8 cellular contexts compared by ENCODE assay signal in genomic region chr18:48834421-48835011, GRCh38.
A peak's percentile ranks its signal among the peaks of the same experiment; 100 is the strongest.
DNase-seq lines count a peak whose midpoint lies in the region; ATAC-seq lines count a peak whose summit lies in the region.

No MANE protein-coding gene starts in this region.

- H3K4me3 ChIP-seq in skeletal muscle cell (ENCODE audit: low read depth, low read length), result no peak overlapping the region

- peak; percentile 63 for ATAC-seq in GM18868 (IDR thresholded peaks at IDR 0.05; ENCODE audit: unreplicated experiment)
- peak; percentile 44 for ATAC-seq in HG03064 (IDR thresholded peaks at IDR 0.05; ENCODE audit: low read depth, unreplicated experiment)

- peak; percentile 60 for DNase-seq in SIG-M5 (lab: John Stamatoyannopoulos, UW)
- peak; percentile 91 for DNase-seq in activated effector memory CD4-positive, alpha-beta T cell treated with anti-CD3 and anti-CD28 coated beads, Interleukin-2, amount 50 U/mL, for 16 hours
- DNase-seq in germinal center (ENCODE audit: low spot score), result peak; percentile 62
- DNase-seq in skeletal muscle cell (ENCODE audit: low read depth), result peak; percentile 80
- DNase-seq in COR-L47 (lab: John Stamatoyannopoulos, UW), result no peak
- DNase-seq in retina, result no peak

Comparison
In these comparisons a context has a peak if more than half of its experiments do, and no peak if none do; other contexts are left out.
1. DNase-seq: peak in SIG-M5 (single experiment), activated effector memory CD4-positive, alpha-beta T cell treated with anti-CD3 and anti-CD28 coated beads, Interleukin-2, amount 50 U/mL, for 16 hours (single experiment), germinal center (single experiment) and skeletal muscle cell (single experiment); none in COR-L47 (single experiment) and retina (single experiment).